10 cellular contexts compared by ENCODE assay signal in the genomic region with DNA sequence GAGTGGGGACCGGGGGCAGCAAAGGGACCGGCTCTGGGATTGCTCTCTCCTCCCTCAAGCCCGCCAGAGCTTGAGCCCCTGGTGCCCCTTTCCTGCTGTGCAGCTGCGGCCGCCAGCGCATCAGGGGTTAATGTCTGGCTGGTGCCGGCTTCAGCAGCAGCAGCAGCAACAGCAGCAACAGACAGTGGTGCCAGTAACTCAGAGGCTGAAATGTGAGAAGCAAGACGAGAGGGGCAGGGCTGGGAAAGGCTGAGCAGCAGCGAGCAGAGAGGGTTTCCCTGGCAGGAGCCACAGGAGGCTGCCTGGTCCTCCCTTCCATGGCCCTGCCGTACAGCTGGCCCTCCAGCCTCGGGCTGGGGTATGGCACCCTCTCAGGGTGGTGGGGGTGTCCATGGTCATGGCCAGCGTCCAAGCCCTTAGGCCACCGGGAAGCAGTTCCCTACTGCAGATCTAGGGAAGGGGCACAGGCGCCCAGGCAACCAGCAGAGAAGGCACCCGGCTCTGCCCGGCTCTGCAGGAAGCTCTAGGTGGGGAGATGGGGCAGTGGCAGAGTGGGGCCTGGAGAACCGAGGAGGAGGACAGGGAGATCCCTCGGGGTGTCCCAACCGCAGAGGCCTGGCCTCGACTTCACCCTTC. TPM values are rescaled to one million over a fixed set of nuclear protein-coding genes. Genes with fewer than 3 reads are reported as not detected.
A peak's percentile ranks its signal among the peaks of the same experiment; 100 is the strongest.
DNase-seq lines count a peak whose midpoint lies in the region; ATAC-seq and TF ChIP-seq lines count a peak whose summit lies in the region.
"Had no signal": no experiment of that assay in that cellular context is flagged by ENCODE, and none has a peak within 500 bp of the region (broad histone marks: within the 10 kb centered on the region; RNA-seq: fewer than 3 reads in every experiment).

No MANE protein-coding gene starts in this region.

- peaks cover 0 to 43% (median 17%) of the 10 kb centered on the region in 4 donors for H3K4me1 ChIP-seq in tibial nerve

- 10 to 14% methylated on average over 20 of the region's 20 CpGs for WGBS in tibial nerve, 2 donors

- intact Hi-C loops in activated naive CD4-positive, alpha-beta T cell treated with anti-CD3 and anti-CD28 coated beads for 36 hours (cut with micrococcal nuclease) = no loop called here

- DNase-seq in activated naive CD4-positive, alpha-beta T cell treated with anti-CD3 and anti-CD28 coated beads, Interleukin-2, amount 50 U/mL, for 72 hours (ENCODE audit: low spot score in 2 of 2) = no peak
- DNase-seq in activated naive CD4-positive, alpha-beta T cell treated with anti-CD3 and anti-CD28 coated beads for 36 hours = no peak
- DNase-seq in hypothalamus (lab: John Stamatoyannopoulos, UW) (peak in 30 of 51 donors; percentile 6 to 63 (median 38)), tibial nerve (ENCODE audit: low spot score in 2 of 2) (no peak), MV-4-11 (lab: John Stamatoyannopoulos, UW) (no peak)
- DNase-seq in stimulated activated effector memory CD8-positive, alpha-beta T cell treated with anti-CD3 and anti-CD28 coated beads, Interleukin-12 subunit alpha, Interleukin-12 subunit beta, amount 100 ng/mL, for 72 hours (ENCODE audit: low spot score in 2 of 2) = no peak
- DNase-seq in activated T-cell treated with anti-CD3 and anti-CD28 coated beads, Interleukin-2, amount 50 U/mL, for 4 hours = no peak
- DNase-seq: CD4-positive, CD25-positive, alpha-beta regulatory T cell had no signal

- no peak for TF ChIP-seq EP300 in tibial nerve (IDR thresholded peaks at IDR 0.05)

- TF ChIP-seq POLR2A in tibial nerve (IDR thresholded peaks at IDR 0.05) = no peak

- peak overlapping the region; percentile 14 to 72 for H3K27ac Mint-ChIP-seq in activated naive CD4-positive, alpha-beta T cell treated with anti-CD3 and anti-CD28 coated beads, Interleukin-2, amount 50 U/mL, for 72 hours
- H3K27ac Mint-ChIP-seq in activated naive CD4-positive, alpha-beta T cell treated with anti-CD3 and anti-CD28 coated beads for 36 hours = no peak overlapping the region
- no peak overlapping the region for H3K27ac Mint-ChIP-seq in stimulated activated effector memory CD8-positive, alpha-beta T cell treated with anti-CD3 and anti-CD28 coated beads, Interleukin-12 subunit alpha, Interleukin-12 subunit beta, amount 100 ng/mL, for 72 hours
- H3K27ac Mint-ChIP-seq: T-helper 1 cell treated with Interleukin-12 subunit alpha and Interleukin-12 subunit beta and Interleukin-4 antibody, amounts not matched to agents 30 μg/mL and 1 μg/mL, for 36 hours had no signal

- H3K4me3 ChIP-seq in WI38 (ENCODE audit: low read depth, low read length) (peak overlapping the region; percentile 24), tibial nerve (no peak overlapping the region)

- ATAC-seq in activated naive CD4-positive, alpha-beta T cell treated with anti-CD3 and anti-CD28 coated beads, Interleukin-2, amount 50 U/mL, for 72 hours = no peak
- ATAC-seq in stimulated activated effector memory CD8-positive, alpha-beta T cell treated with anti-CD3 and anti-CD28 coated beads, Interleukin-12 subunit alpha, Interleukin-12 subunit beta, amount 100 ng/mL, for 72 hours = peak; percentile 34
- no peak for ATAC-seq in activated T-cell treated with anti-CD3 and anti-CD28 coated beads, Interleukin-2, amount 50 U/mL, for 4 hours

- H3K27me3 Mint-ChIP-seq in activated naive CD4-positive, alpha-beta T cell treated with anti-CD3 and anti-CD28 coated beads for 36 hours (ENCODE audit: low read depth) = no peaks in the 10 kb centered on the region
- peaks cover 9% of the 10 kb centered on the region for H3K27me3 Mint-ChIP-seq in activated T-cell treated with anti-CD3 and anti-CD28 coated beads, Interleukin-2, amount 50 U/mL, for 4 hours (ENCODE audit: low read depth)

- H3K9me3 ChIP-seq in tibial nerve = no peaks in the 10 kb centered on the region

- H3K4me1 Mint-ChIP-seq in activated naive CD4-positive, alpha-beta T cell treated with anti-CD3 and anti-CD28 coated beads for 36 hours (ENCODE audit: low read depth) = peaks cover 3% of the 10 kb centered on the region
- peaks cover 8% of the 10 kb centered on the region for H3K4me1 Mint-ChIP-seq in stimulated activated effector memory CD8-positive, alpha-beta T cell treated with anti-CD3 and anti-CD28 coated beads, Interleukin-12 subunit alpha, Interleukin-12 subunit beta, amount 100 ng/mL, for 72 hours
- H3K4me1 Mint-ChIP-seq in activated T-cell treated with anti-CD3 and anti-CD28 coated beads, Interleukin-2, amount 50 U/mL, for 4 hours (ENCODE audit: low read depth) = peaks cover under 1% of the 10 kb centered on the region

- H3K36me3 Mint-ChIP-seq in activated naive CD4-positive, alpha-beta T cell treated with anti-CD3 and anti-CD28 coated beads, Interleukin-2, amount 50 U/mL, for 72 hours = no peaks in the 10 kb centered on the region
- H3K36me3 Mint-ChIP-seq in activated naive CD4-positive, alpha-beta T cell treated with anti-CD3 and anti-CD28 coated beads for 36 hours (ENCODE audit: low read depth) = no peaks in the 10 kb centered on the region
- no peaks in the 10 kb centered on the region for H3K36me3 Mint-ChIP-seq in stimulated activated effector memory CD8-positive, alpha-beta T cell treated with anti-CD3 and anti-CD28 coated beads, Interleukin-12 subunit alpha, Interleukin-12 subunit beta, amount 100 ng/mL, for 72 hours
- H3K36me3 Mint-ChIP-seq in activated T-cell treated with anti-CD3 and anti-CD28 coated beads, Interleukin-2, amount 50 U/mL, for 4 hours (ENCODE audit: insufficient read depth) = no peaks in the 10 kb centered on the region
- H3K36me3 Mint-ChIP-seq: CD4-positive, CD25-positive, alpha-beta regulatory T cell had no signal

- H3K27ac ChIP-seq in tibial nerve = peak overlapping the region in 2 of 4 donors; percentile 50 to 62

- no peak for TF ChIP-seq CTCF in WI38 (IDR thresholded peaks at IDR 0.05; ENCODE audit: low read depth, low read length)
- no peak for TF ChIP-seq CTCF in tibial nerve (IDR thresholded peaks at IDR 0.05)

- H3K36me3 ChIP-seq in tibial nerve = no peaks in the 10 kb centered on the region

- H3K27me3 ChIP-seq in tibial nerve = no peaks in the 10 kb centered on the region

- CTCF ChIA-PET in activated naive CD4-positive, alpha-beta T cell treated with anti-CD3 and anti-CD28 coated beads for 36 hours (lab: Charles Lee) = interaction anchor here (1.0 to 1.7 kb wide), 4 partner anchors 16 to 38 kb away, joined by 3 to 5 read pairs (median 4); no protein-coding TSS in a partner anchor

- H3K9me3 Mint-ChIP-seq in activated naive CD4-positive, alpha-beta T cell treated with anti-CD3 and anti-CD28 coated beads, Interleukin-2, amount 50 U/mL, for 72 hours = no peaks in the 10 kb centered on the region
- no peaks in the 10 kb centered on the region for H3K9me3 Mint-ChIP-seq in activated naive CD4-positive, alpha-beta T cell treated with anti-CD3 and anti-CD28 coated beads for 36 hours
- no peaks in the 10 kb centered on the region for H3K9me3 Mint-ChIP-seq in stimulated activated effector memory CD8-positive, alpha-beta T cell treated with anti-CD3 and anti-CD28 coated beads, Interleukin-12 subunit alpha, Interleukin-12 subunit beta, amount 100 ng/mL, for 72 hours
- no peaks in the 10 kb centered on the region for H3K9me3 Mint-ChIP-seq in activated T-cell treated with anti-CD3 and anti-CD28 coated beads, Interleukin-2, amount 50 U/mL, for 4 hours
- H3K9me3 Mint-ChIP-seq: CD4-positive, CD25-positive, alpha-beta regulatory T cell; T-helper 1 cell treated with Interleukin-12 subunit alpha and Interleukin-12 subunit beta and Interleukin-4 antibody, amounts not matched to agents 30 μg/mL and 1 μg/mL, for 36 hours had no signal

- H3K4me3 Mint-ChIP-seq in activated naive CD4-positive, alpha-beta T cell treated with anti-CD3 and anti-CD28 coated beads for 36 hours = no peak overlapping the region
- no peak overlapping the region for H3K4me3 Mint-ChIP-seq in stimulated activated effector memory CD8-positive, alpha-beta T cell treated with anti-CD3 and anti-CD28 coated beads, Interleukin-12 subunit alpha, Interleukin-12 subunit beta, amount 100 ng/mL, for 72 hours
- no peak overlapping the region for H3K4me3 Mint-ChIP-seq in activated T-cell treated with anti-CD3 and anti-CD28 coated beads, Interleukin-2, amount 50 U/mL, for 4 hours
- H3K4me3 Mint-ChIP-seq: CD4-positive, CD25-positive, alpha-beta regulatory T cell; T-helper 1 cell treated with Interleukin-12 subunit alpha and Interleukin-12 subunit beta and Interleukin-4 antibody, amounts not matched to agents 30 μg/mL and 1 μg/mL, for 36 hours had no signal

RNA-seq across cellular contexts. Expression of gene TFAP4, which starts 21.1 kb away (rescaled TPM):
- total RNA-seq in activated naive CD4-positive, alpha-beta T cell treated with anti-CD3 and anti-CD28 coated beads, Interleukin-2, amount 50 U/mL, for 72 hours = 10 to 100 TPM; 10.1 to 28.4 TPM
- 10 to 100 TPM; 24.0 to 27.7 TPM for total RNA-seq in activated naive CD4-positive, alpha-beta T cell treated with anti-CD3 and anti-CD28 coated beads for 36 hours
- 10 to 100 TPM in 2 of 4 donors, 1 to 10 TPM in 2; 6.9 to 16.8 (median 11.7) TPM for total RNA-seq in tibial nerve
- total RNA-seq in activated T-cell treated with anti-CD3 and anti-CD28 coated beads, Interleukin-2, amount 50 U/mL, for 4 hours = 10 to 100 TPM; 61.3 to 77.9 (median 65.5) TPM

RNA-seq across cellular contexts. Expression of gene GLIS2, which starts 21.9 kb away (rescaled TPM):
- under 1 TPM; 0.16 to 0.80 TPM for total RNA-seq in activated naive CD4-positive, alpha-beta T cell treated with anti-CD3 and anti-CD28 coated beads, Interleukin-2, amount 50 U/mL, for 72 hours
- under 1 TPM; 0.12 to 0.24 TPM for total RNA-seq in activated naive CD4-positive, alpha-beta T cell treated with anti-CD3 and anti-CD28 coated beads for 36 hours
- total RNA-seq in tibial nerve = 10 to 100 TPM in 3 of 4 donors, 1 to 10 TPM in 1; 9.0 to 11.1 (median 10.8) TPM
- total RNA-seq in activated T-cell treated with anti-CD3 and anti-CD28 coated beads, Interleukin-2, amount 50 U/mL, for 4 hours = under 1 TPM; 0.11 to 0.19 (median 0.13) TPM
- total RNA-seq: CD4-positive, CD25-positive, alpha-beta regulatory T cell had no signal

RNA-seq across cellular contexts. Expression of gene SRL, which starts 52.1 kb away (rescaled TPM):
- total RNA-seq in activated naive CD4-positive, alpha-beta T cell treated with anti-CD3 and anti-CD28 coated beads, Interleukin-2, amount 50 U/mL, for 72 hours = not detected
- not detected for total RNA-seq in activated naive CD4-positive, alpha-beta T cell treated with anti-CD3 and anti-CD28 coated beads for 36 hours
- 1 to 10 TPM in 3 of 4 donors, under 1 TPM in 1; 0.84 to 3.6 (median 1.5) TPM for total RNA-seq in tibial nerve
- under 1 TPM in 1 of 3 donors, not detected in 2; 0.05 TPM for total RNA-seq in activated T-cell treated with anti-CD3 and anti-CD28 coated beads, Interleukin-2, amount 50 U/mL, for 4 hours
- total RNA-seq: CD4-positive, CD25-positive, alpha-beta regulatory T cell had no signal

RNA-seq across cellular contexts. Expression of gene PAM16, which starts 57.2 kb away (rescaled TPM):
- 10 to 100 TPM; 53.7 to 63.1 TPM for total RNA-seq in activated naive CD4-positive, alpha-beta T cell treated with anti-CD3 and anti-CD28 coated beads, Interleukin-2, amount 50 U/mL, for 72 hours
- total RNA-seq in activated naive CD4-positive, alpha-beta T cell treated with anti-CD3 and anti-CD28 coated beads for 36 hours = 10 to 100 TPM; 67.8 to 71.3 TPM
- total RNA-seq in tibial nerve = 10 to 100 TPM; 45.1 to 95.1 (median 60.7) TPM
- total RNA-seq in activated T-cell treated with anti-CD3 and anti-CD28 coated beads, Interleukin-2, amount 50 U/mL, for 4 hours = 100 to 1,000 TPM; 112 to 131 (median 125) TPM

Comparison
In these comparisons a context has a peak if more than half of its experiments do, and no peak if none do; other contexts are left out.
1. H3K27ac Mint-ChIP-seq: peak in activated naive CD4-positive, alpha-beta T cell treated with anti-CD3 and anti-CD28 coated beads, Interleukin-2, amount 50 U/mL, for 72 hours (2 of 2); none in activated naive CD4-positive, alpha-beta T cell treated with anti-CD3 and anti-CD28 coated beads for 36 hours (single experiment) and stimulated activated effector memory CD8-positive, alpha-beta T cell treated with anti-CD3 and anti-CD28 coated beads, Interleukin-12 subunit alpha, Interleukin-12 subunit beta, amount 100 ng/mL, for 72 hours (single experiment).
2. DNase-seq: peak in hypothalamus (30 of 51); none in activated naive CD4-positive, alpha-beta T cell treated with anti-CD3 and anti-CD28 coated beads, Interleukin-2, amount 50 U/mL, for 72 hours (0 of 2), activated naive CD4-positive, alpha-beta T cell treated with anti-CD3 and anti-CD28 coated beads for 36 hours (single experiment), stimulated activated effector memory CD8-positive, alpha-beta T cell treated with anti-CD3 and anti-CD28 coated beads, Interleukin-12 subunit alpha, Interleukin-12 subunit beta, amount 100 ng/mL, for 72 hours (0 of 2), tibial nerve (0 of 2), activated T-cell treated with anti-CD3 and anti-CD28 coated beads, Interleukin-2, amount 50 U/mL, for 4 hours (single experiment) and MV-4-11 (single experiment).
3. RNA of gene GLIS2, which starts 21.9 kb away (total RNA-seq): 9.0 to 11.1 TPM in tibial nerve; 0.16 to 0.80 TPM in activated naive CD4-positive, alpha-beta T cell treated with anti-CD3 and anti-CD28 coated beads, Interleukin-2, amount 50 U/mL, for 72 hours, 0.12 to 0.24 TPM in activated naive CD4-positive, alpha-beta T cell treated with anti-CD3 and anti-CD28 coated beads for 36 hours and 0.11 to 0.19 TPM in activated T-cell treated with anti-CD3 and anti-CD28 coated beads, Interleukin-2, amount 50 U/mL, for 4 hours; every median in the first group is over 4 times any median in the second.